ENCODE assay signal across 26 cellular contexts in genomic region chr15:48119277-48119676, GRCh38. TPM values are rescaled to one million over a fixed set of nuclear protein-coding genes. Genes with fewer than 3 reads are reported as not detected.
DNase-seq lines count a peak whose midpoint lies in the region; ATAC-seq and TF ChIP-seq lines count a peak whose summit lies in the region.
"Had no signal": no experiment of that assay in that cellular context is flagged by ENCODE, and none has a peak within 500 bp of the region (broad histone marks: within the 10 kb centered on the region; RNA-seq: fewer than 3 reads in every experiment).

No MANE protein-coding gene starts in this region.

- no peak overlapping the region for H3K27ac ChIP-seq in A673 (ENCODE audit: low read depth, low read length, poor library complexity, severe bottlenecking)
- no peak overlapping the region for H3K27ac ChIP-seq in RWPE2 (ENCODE audit: poor library complexity, severe bottlenecking)
- H3K27ac ChIP-seq: SJSA1 had no signal

- H3K4me3 Mint-ChIP-seq in activated CD8-positive, alpha-beta T cell treated with anti-CD3 and anti-CD28 coated beads, Interleukin-2, amount 10 ng/mL, durations not matched to agents 7 days and 5 days, result no peak overlapping the region
- H3K4me3 Mint-ChIP-seq: CD4-positive, alpha-beta memory T cell had no signal

- no peaks in the 10 kb centered on the region for H3K9me3 Mint-ChIP-seq in activated CD8-positive, alpha-beta T cell treated with anti-CD3 and anti-CD28 coated beads, Interleukin-2, amount 10 ng/mL, durations not matched to agents 7 days and 5 days (ENCODE audit: insufficient read depth)

- CTCF ChIA-PET in A673 (lab: Charles Lee), result no interaction called here
- CTCF ChIA-PET in activated CD8-positive, alpha-beta T cell treated with anti-CD3 and anti-CD28 coated beads, Interleukin-2, amount 10 ng/mL, durations not matched to agents 7 days and 5 days (lab: Charles Lee), result interaction anchor here (0.8 kb wide), 1 partner anchor 165 kb away, joined by 3 read pairs; no protein-coding TSS in a partner anchor

- no peaks in the 10 kb centered on the region for H3K27me3 ChIP-seq in A673 (replicated peaks; ENCODE audit: insufficient read depth, low read depth, low read length, poor library complexity)
- no peaks in the 10 kb centered on the region for H3K27me3 ChIP-seq in RWPE2 (ENCODE audit: insufficient read depth, poor library complexity, severe bottlenecking)
- H3K27me3 ChIP-seq: SJSA1 had no signal

- H3K4me3 ChIP-seq in A673 (ENCODE audit: low read depth, low read length, poor library complexity, severe bottlenecking) (no peak overlapping the region), RWPE2 (ENCODE audit: severe bottlenecking) (no peak overlapping the region), epithelial cell of esophagus (ENCODE audit: low read length) (no peak overlapping the region)
- H3K4me3 ChIP-seq: SJSA1 had no signal

- 0 out of 3 replicates have a peak, but pooled peaks have one; percentile 25 for ATAC-seq in RWPE2 (ENCODE audit: low read depth)
- no peak for ATAC-seq in activated CD8-positive, alpha-beta T cell treated with anti-CD3 and anti-CD28 coated beads, Interleukin-2, amount 10 ng/mL, durations not matched to agents 7 days and 5 days
- ATAC-seq: HepG2 had no signal

- intact Hi-C loops in A673 (cut with micrococcal nuclease; ENCODE audit: unreplicated experiment), result no loop called here

- no peak overlapping the region for H3K27ac Mint-ChIP-seq in activated CD8-positive, alpha-beta T cell treated with anti-CD3 and anti-CD28 coated beads, Interleukin-2, amount 10 ng/mL, durations not matched to agents 7 days and 5 days

- POLR2A ChIA-PET in A673 (lab: Charles Lee; ENCODE audit: low non-redundant PET), result no interaction called here
- POLR2A ChIA-PET in activated CD8-positive, alpha-beta T cell treated with anti-CD3 and anti-CD28 coated beads, Interleukin-2, amount 10 ng/mL, durations not matched to agents 7 days and 5 days (lab: Charles Lee), result no interaction called here

- TF ChIP-seq CTCF in A673 (conservative IDR thresholded peaks at IDR 0.05; ENCODE audit: low read depth, low read length) (no peak), RWPE2 (IDR thresholded peaks at IDR 0.05; ENCODE audit: poor library complexity, severe bottlenecking) (no peak), epithelial cell of esophagus (IDR thresholded peaks at IDR 0.05; ENCODE audit: insufficient read depth, low read depth, low read length, missing control alignments) (no peak)

- H3K4me1 ChIP-seq in A673 (ENCODE audit: insufficient read depth, low read length, poor library complexity, severe bottlenecking) (no peaks in the 10 kb centered on the region), RWPE2 (ENCODE audit: insufficient read depth, poor library complexity, severe bottlenecking) (no peaks in the 10 kb centered on the region)
- H3K4me1 ChIP-seq: SJSA1 had no signal

- BruUV-seq in A673 (replicated peaks; lab: Mats Ljungman, UMichigan), result no TSS peak

- no peaks in the 10 kb centered on the region for H3K4me1 Mint-ChIP-seq in activated CD8-positive, alpha-beta T cell treated with anti-CD3 and anti-CD28 coated beads, Interleukin-2, amount 10 ng/mL, durations not matched to agents 7 days and 5 days (ENCODE audit: low read depth)
- H3K4me1 Mint-ChIP-seq: CD4-positive, alpha-beta memory T cell had no signal

- peaks cover 5% of the 10 kb centered on the region for H3K27me3 Mint-ChIP-seq in activated CD8-positive, alpha-beta T cell treated with anti-CD3 and anti-CD28 coated beads, Interleukin-2, amount 10 ng/mL, durations not matched to agents 7 days and 5 days (ENCODE audit: low read depth)

- peak; percentile 33 for DNase-seq in A673 (ENCODE audit: low spot score)
- peak; percentile 47 for DNase-seq in HT1080 (ENCODE audit: low read depth)
- DNase-seq in RWPE2 (ENCODE audit: low spot score), result no peak
- peak; percentile 10 for DNase-seq in epithelial cell of esophagus (ENCODE audit: low read depth)
- DNase-seq in activated CD4-positive, alpha-beta T cell treated with anti-CD3 and anti-CD28 coated beads for 48 hours, result no peak
- DNase-seq in activated CD8-positive, alpha-beta T cell treated with anti-CD3 and anti-CD28 coated beads, Interleukin-2, amount 10 ng/mL, durations not matched to agents 7 days and 5 days, result no peak
- no peak for DNase-seq in DMS114 treated with DMSO at 0.1 percent for 48 hours (lab: John Stamatoyannopoulos, UW; ENCODE audit: unreplicated experiment)
- no peak for DNase-seq in NCI-H146 treated with DMSO at 0.1 percent for 48 hours (lab: John Stamatoyannopoulos, UW; ENCODE audit: unreplicated experiment)
- DNase-seq: C1 segment of cervical spinal cord; CD4-positive, alpha-beta memory T cell; COR-L47; DMS79 treated with DMSO at 0.1 percent for 48 hours; H7; Karpas-422; NCI-H1105 treated with DMSO at 0.1 percent for 48 hours; NCI-H1694 treated with DMSO at 0.1 percent for 48 hours; NCI-H2081; NCI-H345; NCI-H510A treated with DMSO at 0.1 percent for 48 hours; NCI-H748 treated with DMSO at 0.1 percent for 48 hours; Right ventricle myocardium superior had no signal

- H3K9me3 ChIP-seq in A673 (ENCODE audit: low read depth, low read length, poor library complexity, severe bottlenecking), result no peaks in the 10 kb centered on the region
- no peaks in the 10 kb centered on the region for H3K9me3 ChIP-seq in RWPE2 (ENCODE audit: severe bottlenecking)
- H3K9me3 ChIP-seq: SJSA1 had no signal

- no peaks in the 10 kb centered on the region for H3K36me3 Mint-ChIP-seq in activated CD8-positive, alpha-beta T cell treated with anti-CD3 and anti-CD28 coated beads, Interleukin-2, amount 10 ng/mL, durations not matched to agents 7 days and 5 days (ENCODE audit: low read depth)
- H3K36me3 Mint-ChIP-seq: CD4-positive, alpha-beta memory T cell had no signal

- H3K36me3 ChIP-seq in A673 (ENCODE audit: insufficient read depth, low read length, poor library complexity, severe bottlenecking) (no peaks in the 10 kb centered on the region), RWPE2 (ENCODE audit: low read depth) (no peaks in the 10 kb centered on the region)
- H3K36me3 ChIP-seq: SJSA1 had no signal

RNA-seq across cellular contexts. Expression of gene SLC24A5, which starts 1.5 kb away (rescaled TPM):
- not detected in 2 replicates for total RNA-seq in A673 (2021)
- not detected in 2 replicates for total RNA-seq in HT1080 (2014; rRNA removed; shearing (Covaris generic))
- polyA plus RNA-seq in HT1080 (2015; cell fraction: cytosol; rRNA removed), result 0.06 TPM in 1 of 2 replicates, not detected in the other
- polyA plus RNA-seq in HT1080 (2015; cell fraction: nucleus; rRNA removed), result 0.20 TPM in 1 of 2 replicates, not detected in the other
- not detected for total RNA-seq in activated CD8-positive, alpha-beta T cell treated with anti-CD3 and anti-CD28 coated beads, Interleukin-2, amount 10 ng/mL, durations not matched to agents 7 days and 5 days
- total RNA-seq: CD4-positive, alpha-beta memory T cell; HepG2; HT-29; M059J; Right ventricle myocardium superior; SJSA1; T-helper 1 cell treated with Interleukin-12 subunit alpha and Interleukin-12 subunit beta and Interleukin-4 antibody, amounts not matched to agents 30 ng/mL and 1 ng/mL, for 36 hours had no signal
- polyA plus RNA-seq: CD4-positive, alpha-beta memory T cell; HepG2 had no signal

RNA-seq across cellular contexts. Expression of gene MYEF2, which starts 58.8 kb away (rescaled TPM):
- total RNA-seq in A673 (2021), result 112 TPM in 2 replicates
- 7.7 and 15.2 TPM in 2 replicates for total RNA-seq in HT1080 (2014; rRNA removed; shearing (Covaris generic))
- polyA plus RNA-seq in HT1080 (2015; cell fraction: cytosol; rRNA removed), result 40.1 and 54.1 TPM in 2 replicates
- 92.4 and 96.4 TPM in 2 replicates for polyA plus RNA-seq in HT1080 (2015; cell fraction: nucleus; rRNA removed)
- 10 to 100 TPM; 25.4 to 28.5 TPM for total RNA-seq in activated CD8-positive, alpha-beta T cell treated with anti-CD3 and anti-CD28 coated beads, Interleukin-2, amount 10 ng/mL, durations not matched to agents 7 days and 5 days

Comparison
In these comparisons a context has a peak if more than half of its experiments do, and no peak if none do; other contexts are left out.
1. DNase-seq: peak in A673 (single experiment), HT1080 (single experiment) and epithelial cell of esophagus (single experiment); none in RWPE2 (single experiment), activated CD4-positive, alpha-beta T cell treated with anti-CD3 and anti-CD28 coated beads for 48 hours (single experiment), activated CD8-positive, alpha-beta T cell treated with anti-CD3 and anti-CD28 coated beads, Interleukin-2, amount 10 ng/mL, durations not matched to agents 7 days and 5 days (single experiment), DMS114 treated with DMSO at 0.1 percent for 48 hours (single experiment) and NCI-H146 treated with DMSO at 0.1 percent for 48 hours (single experiment).